Comparison of ENCODE assay signal across 9 cellular contexts in the genomic region with DNA sequence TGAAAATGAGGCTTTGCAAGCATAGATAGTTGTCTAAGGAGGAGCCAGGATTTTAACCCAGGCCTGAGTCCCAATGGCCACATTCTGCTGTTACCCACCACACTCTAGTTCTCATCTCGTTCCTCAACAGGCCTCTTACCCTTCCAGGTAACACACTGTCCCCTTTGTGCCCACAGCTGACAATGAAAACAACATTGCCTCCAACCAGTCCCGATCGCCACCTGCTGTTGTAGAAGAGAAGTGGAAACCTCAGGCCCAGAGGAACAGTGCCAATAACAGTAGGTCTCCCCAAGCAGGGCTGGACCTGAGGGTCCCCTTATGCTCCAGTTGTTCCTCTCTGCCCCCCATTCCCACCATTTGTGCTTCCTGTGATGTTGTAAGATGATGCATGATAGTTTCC. TPM values are rescaled to one million over a fixed set of nuclear protein-coding genes. Genes with fewer than 3 reads are reported as not detected.
DNase-seq lines count a peak whose midpoint lies in the region; ATAC-seq and TF ChIP-seq lines count a peak whose summit lies in the region.
"Had no signal": no experiment of that assay in that cellular context is flagged by ENCODE, and none has a peak within 500 bp of the region (broad histone marks: within the 10 kb centered on the region; RNA-seq: fewer than 3 reads in every experiment).

No MANE protein-coding gene starts in this region.

- H3K36me3 Mint-ChIP-seq in osteocyte (ENCODE audit: unreplicated experiment) = peaks cover 72% of the 10 kb centered on the region
- no peaks in the 10 kb centered on the region for H3K36me3 Mint-ChIP-seq in activated naive CD4-positive, alpha-beta T cell treated with anti-CD3 and anti-CD28 coated beads, Interleukin-2, amount 50 U/mL, for 72 hours
- H3K36me3 Mint-ChIP-seq: activated naive CD8-positive, alpha-beta T cell treated with anti-CD3 and anti-CD28 coated beads, Interleukin-2, amount 10 ng/mL, durations not matched to agents 7 days and 5 days had no signal

- ATAC-seq in activated naive CD4-positive, alpha-beta T cell treated with anti-CD3 and anti-CD28 coated beads, Interleukin-2, amount 50 U/mL, for 72 hours = no peak

- no peaks in the 10 kb centered on the region for H3K27me3 Mint-ChIP-seq in osteocyte (ENCODE audit: unreplicated experiment)

- no peak overlapping the region for H3K4me3 Mint-ChIP-seq in osteocyte (ENCODE audit: unreplicated experiment)
- H3K4me3 Mint-ChIP-seq: activated naive CD8-positive, alpha-beta T cell treated with anti-CD3 and anti-CD28 coated beads, Interleukin-2, amount 10 ng/mL, durations not matched to agents 7 days and 5 days had no signal

- H3K27ac Mint-ChIP-seq in osteocyte (ENCODE audit: unreplicated experiment) = no peak overlapping the region
- H3K27ac Mint-ChIP-seq in activated naive CD4-positive, alpha-beta T cell treated with anti-CD3 and anti-CD28 coated beads, Interleukin-2, amount 50 U/mL, for 72 hours = peak overlapping the region in 1 of 2 donors; percentile 81
- H3K27ac Mint-ChIP-seq: activated naive CD8-positive, alpha-beta T cell treated with anti-CD3 and anti-CD28 coated beads, Interleukin-2, amount 10 ng/mL, durations not matched to agents 7 days and 5 days had no signal

- no peak overlapping the region for H3K4me3 ChIP-seq in NB4 (ENCODE audit: low read depth, low read length)
- no peak overlapping the region for H3K4me3 ChIP-seq in coronary artery

- TF ChIP-seq CTCF in GM12872 (IDR thresholded peaks at IDR 0.05; ENCODE audit: insufficient read depth, low read depth, low read length) (peak; percentile 41; the same call in 2 of the 3 replicates), NB4 (IDR thresholded peaks at IDR 0.05; ENCODE audit: low read depth, low read length) (no peak), coronary artery (IDR thresholded peaks at IDR 0.05) (no peak), osteocyte (IDR thresholded peaks at IDR 0.05) (peak; percentile 35)

- no peaks in the 10 kb centered on the region for H3K4me1 Mint-ChIP-seq in osteocyte (ENCODE audit: unreplicated experiment)
- H3K4me1 Mint-ChIP-seq: activated naive CD8-positive, alpha-beta T cell treated with anti-CD3 and anti-CD28 coated beads, Interleukin-2, amount 10 ng/mL, durations not matched to agents 7 days and 5 days had no signal

- H3K9me3 Mint-ChIP-seq in osteocyte (ENCODE audit: unreplicated experiment) = no peaks in the 10 kb centered on the region
- no peaks in the 10 kb centered on the region for H3K9me3 Mint-ChIP-seq in activated naive CD4-positive, alpha-beta T cell treated with anti-CD3 and anti-CD28 coated beads, Interleukin-2, amount 50 U/mL, for 72 hours
- H3K9me3 Mint-ChIP-seq: activated naive CD8-positive, alpha-beta T cell treated with anti-CD3 and anti-CD28 coated beads, Interleukin-2, amount 10 ng/mL, durations not matched to agents 7 days and 5 days had no signal

- no peak overlapping the region for H3K27ac ChIP-seq in coronary artery

- no peak for TF ChIP-seq POLR2A in NB4 (IDR thresholded peaks at IDR 0.05; ENCODE audit: extremely low read depth, insufficient read length)

- DNase-seq in NB4 (ENCODE audit: low read depth) = peak; percentile 9
- peak; percentile 45 for DNase-seq in coronary artery (ENCODE audit: low spot score)
- DNase-seq in osteocyte (ENCODE audit: extremely low spot score, unreplicated experiment) = peak; percentile 44
- no peak for DNase-seq in NOMO-1 treated with DMSO at 0.1 percent for 48 hours (lab: John Stamatoyannopoulos, UW; ENCODE audit: unreplicated experiment)
- DNase-seq in germinal center (ENCODE audit: low spot score) = no peak
- no peak for DNase-seq in GDM1 (lab: John Stamatoyannopoulos, UW)
- no peak for DNase-seq in activated naive CD4-positive, alpha-beta T cell treated with anti-CD3 and anti-CD28 coated beads, Interleukin-2, amount 50 U/mL, for 72 hours (ENCODE audit: low spot score in 2 of 2)
- DNase-seq: activated naive CD8-positive, alpha-beta T cell treated with anti-CD3 and anti-CD28 coated beads, Interleukin-2, amount 10 ng/mL, durations not matched to agents 7 days and 5 days had no signal

RNA-seq across cellular contexts. Expression of a gene that starts 30.4 kb away (rescaled TPM):
- total RNA-seq in osteocyte = not detected in 2 replicates
- not detected for total RNA-seq in activated naive CD4-positive, alpha-beta T cell treated with anti-CD3 and anti-CD28 coated beads, Interleukin-2, amount 50 U/mL, for 72 hours
- total RNA-seq: activated naive CD8-positive, alpha-beta T cell treated with anti-CD3 and anti-CD28 coated beads, Interleukin-2, amount 10 ng/mL, durations not matched to agents 7 days and 5 days had no signal

RNA-seq across cellular contexts. Expression of a gene that starts 51.4 kb away (rescaled TPM):
- total RNA-seq in osteocyte = 0.47 and 0.64 TPM in 2 replicates
- total RNA-seq in activated naive CD4-positive, alpha-beta T cell treated with anti-CD3 and anti-CD28 coated beads, Interleukin-2, amount 50 U/mL, for 72 hours = not detected
- total RNA-seq: activated naive CD8-positive, alpha-beta T cell treated with anti-CD3 and anti-CD28 coated beads, Interleukin-2, amount 10 ng/mL, durations not matched to agents 7 days and 5 days had no signal

Comparison
In these comparisons a context has a peak if more than half of its experiments do, and no peak if none do; other contexts are left out.
1. CTCF ChIP-seq: peak in GM12872 (single experiment) and osteocyte (single experiment); none in NB4 (single experiment) and coronary artery (single experiment).
2. DNase-seq: peak in NB4 (single experiment), coronary artery (single experiment) and osteocyte (single experiment); none in NOMO-1 treated with DMSO at 0.1 percent for 48 hours (single experiment), germinal center (single experiment), GDM1 (single experiment) and activated naive CD4-positive, alpha-beta T cell treated with anti-CD3 and anti-CD28 coated beads, Interleukin-2, amount 50 U/mL, for 72 hours (0 of 2).